ENCODE assay signal across 1 cellular context in genomic region chr20:13995841-13996240, GRCh38.
A peak's percentile ranks its signal among the peaks of the same experiment; 100 is the strongest.
TF ChIP-seq lines count a peak whose summit lies in the region.

No MANE protein-coding gene starts in this region.

TF ChIP-seq in HepG2, 621 proteins besides CTCF, POLR2A, EP300 and RAD21 (continued from another document and continues in another):
- no peak for TF ChIP-seq BCLAF1 (IDR thresholded peaks at IDR 0.05)
- peak; percentile 26; the same call in 1 of the 2 replicates for TF ChIP-seq MAX (IDR thresholded peaks at IDR 0.05)
- 0 out of 3 replicates have a peak, but pooled peaks have one; percentile 23 for TF ChIP-seq MXI1 (IDR thresholded peaks at IDR 0.05; ENCODE audit: borderline replicate concordance, low read depth, low read length)
- TF ChIP-seq MTERF4 (CRISPR knock-in tag; IDR thresholded peaks at IDR 0.05) = no peak
- TF ChIP-seq ZBTB14 (CRISPR knock-in tag; IDR thresholded peaks at IDR 0.05) = peak; percentile 90
- TF ChIP-seq TP53 (CRISPR knock-in tag; conservative IDR thresholded peaks at IDR 0.05) = no peak
- TF ChIP-seq ZNF138 (CRISPR knock-in tag; IDR thresholded peaks at IDR 0.05; ENCODE audit: low read depth) = 0 out of 2 replicates have a peak, but pooled peaks have one; percentile 37
- TF ChIP-seq HDAC1 (CRISPR knock-in tag; IDR thresholded peaks at IDR 0.05) = 0 out of 2 replicates have a peak, but pooled peaks have one; percentile 36
- peak; percentile 21; the same call in 1 of the 2 replicates for TF ChIP-seq MXD1 (CRISPR knock-in tag; IDR thresholded peaks at IDR 0.05)
- TF ChIP-seq ELK4 (CRISPR knock-in tag; IDR thresholded peaks at IDR 0.05; ENCODE audit: borderline replicate concordance) = no peak
- TF ChIP-seq ARNT2 (CRISPR knock-in tag; IDR thresholded peaks at IDR 0.05; ENCODE audit: low read depth) = 0 out of 2 replicates have a peak, but pooled peaks have one; percentile 42
- TF ChIP-seq ZNF441 (CRISPR knock-in tag; IDR thresholded peaks at IDR 0.05; ENCODE audit: borderline replicate concordance) = no peak
- TF ChIP-seq FLYWCH1 (CRISPR knock-in tag; IDR thresholded peaks at IDR 0.05) = 0 out of 2 replicates have a peak, but pooled peaks have one; percentile 28
- no peak for TF ChIP-seq ARID4A (CRISPR knock-in tag; IDR thresholded peaks at IDR 0.05; ENCODE audit: borderline replicate concordance)
- no peak for TF ChIP-seq SOX5 (CRISPR knock-in tag; IDR thresholded peaks at IDR 0.05; ENCODE audit: borderline replicate concordance)
- TF ChIP-seq ZFP91 (CRISPR knock-in tag; IDR thresholded peaks at IDR 0.05; ENCODE audit: borderline replicate concordance) = 0 out of 2 replicates have a peak, but pooled peaks have one; percentile 32
- TF ChIP-seq ZBTB21 (CRISPR knock-in tag; IDR thresholded peaks at IDR 0.05) = no peak
- TF ChIP-seq CAMTA2 (CRISPR knock-in tag; IDR thresholded peaks at IDR 0.05; ENCODE audit: borderline replicate concordance) = no peak
- TF ChIP-seq MIXL1 (CRISPR knock-in tag; IDR thresholded peaks at IDR 0.05) = no peak
- TF ChIP-seq HNRNPK (IDR thresholded peaks at IDR 0.05; ENCODE audit: low read depth, low read length, poor library complexity, severe bottlenecking) = peak; percentile 34
- TF ChIP-seq ZNF792 (CRISPR knock-in tag; IDR thresholded peaks at IDR 0.05) = no peak
- TF ChIP-seq ZNF30 (CRISPR knock-in tag; IDR thresholded peaks at IDR 0.05) = 0 out of 2 replicates have a peak, but pooled peaks have one; percentile 49
- TF ChIP-seq PRPF4 (IDR thresholded peaks at IDR 0.05; ENCODE audit: low read depth, low read length, poor library complexity, severe bottlenecking) = no peak
- TF ChIP-seq PHF8 (CRISPR knock-in tag; IDR thresholded peaks at IDR 0.05) = 0 out of 2 replicates have a peak, but pooled peaks have one; percentile 28
- 0 out of 2 replicates have a peak, but pooled peaks have one; percentile 49 for TF ChIP-seq ZBTB43 (CRISPR knock-in tag; conservative IDR thresholded peaks at IDR 0.05)
- peak; percentile 72; the same call in 1 of the 2 replicates for TF ChIP-seq NR0B2 (CRISPR knock-in tag; IDR thresholded peaks at IDR 0.05)
- no peak for TF ChIP-seq SP4 (CRISPR knock-in tag; IDR thresholded peaks at IDR 0.05)
- peak; percentile 58; the same call in 1 of the 2 replicates for TF ChIP-seq KDM5B (CRISPR knock-in tag; IDR thresholded peaks at IDR 0.05; ENCODE audit: borderline replicate concordance)
- peak; percentile 86 for TF ChIP-seq ZNF777 (CRISPR knock-in tag; IDR thresholded peaks at IDR 0.05)
- no peak for TF ChIP-seq ZNF501 (CRISPR knock-in tag; IDR thresholded peaks at IDR 0.05)
- no peak for TF ChIP-seq SETDB1 (CRISPR knock-in tag; IDR thresholded peaks at IDR 0.05; ENCODE audit: borderline replicate concordance)
- no peak for TF ChIP-seq BATF2 (CRISPR knock-in tag; IDR thresholded peaks at IDR 0.05)
- no peak for TF ChIP-seq FOXA1 (IDR thresholded peaks at IDR 0.05)
- TF ChIP-seq FOXA1 (CRISPR knock-in tag; IDR thresholded peaks at IDR 0.05) = peak; percentile 84
- TF ChIP-seq KDM2A (CRISPR knock-in tag; IDR thresholded peaks at IDR 0.05; ENCODE audit: borderline replicate concordance, low read depth) = peak; percentile 10; the same call in 1 of the 2 replicates
- 0 out of 2 replicates have a peak, but pooled peaks have one; percentile 35 for TF ChIP-seq CBFB (CRISPR knock-in tag; IDR thresholded peaks at IDR 0.05)
- TF ChIP-seq ZNF782 (CRISPR knock-in tag; IDR thresholded peaks at IDR 0.05; ENCODE audit: borderline replicate concordance) = no peak
- peak; percentile 39; the same call in 1 of the 2 replicates for TF ChIP-seq BHLHE40 (IDR thresholded peaks at IDR 0.05; ENCODE audit: low read length)
- TF ChIP-seq ATF7 (IDR thresholded peaks at IDR 0.05) = no peak
- no peak for TF ChIP-seq ATF7 (CRISPR knock-in tag; IDR thresholded peaks at IDR 0.05)
- peak; percentile 48 for TF ChIP-seq ZNF768 (CRISPR knock-in tag; IDR thresholded peaks at IDR 0.05)
- no peak for TF ChIP-seq KDM5A (IDR thresholded peaks at IDR 0.05; ENCODE audit: borderline replicate concordance, low read length)
- TF ChIP-seq ELF1 (CRISPR knock-in tag; IDR thresholded peaks at IDR 0.05) = no peak
- no peak; the same call in 1 of the 2 replicates for TF ChIP-seq HINFP (CRISPR knock-in tag; IDR thresholded peaks at IDR 0.05; ENCODE audit: low read depth)
